Comparison of ENCODE assay signal across 8 cellular contexts in the genomic region with DNA sequence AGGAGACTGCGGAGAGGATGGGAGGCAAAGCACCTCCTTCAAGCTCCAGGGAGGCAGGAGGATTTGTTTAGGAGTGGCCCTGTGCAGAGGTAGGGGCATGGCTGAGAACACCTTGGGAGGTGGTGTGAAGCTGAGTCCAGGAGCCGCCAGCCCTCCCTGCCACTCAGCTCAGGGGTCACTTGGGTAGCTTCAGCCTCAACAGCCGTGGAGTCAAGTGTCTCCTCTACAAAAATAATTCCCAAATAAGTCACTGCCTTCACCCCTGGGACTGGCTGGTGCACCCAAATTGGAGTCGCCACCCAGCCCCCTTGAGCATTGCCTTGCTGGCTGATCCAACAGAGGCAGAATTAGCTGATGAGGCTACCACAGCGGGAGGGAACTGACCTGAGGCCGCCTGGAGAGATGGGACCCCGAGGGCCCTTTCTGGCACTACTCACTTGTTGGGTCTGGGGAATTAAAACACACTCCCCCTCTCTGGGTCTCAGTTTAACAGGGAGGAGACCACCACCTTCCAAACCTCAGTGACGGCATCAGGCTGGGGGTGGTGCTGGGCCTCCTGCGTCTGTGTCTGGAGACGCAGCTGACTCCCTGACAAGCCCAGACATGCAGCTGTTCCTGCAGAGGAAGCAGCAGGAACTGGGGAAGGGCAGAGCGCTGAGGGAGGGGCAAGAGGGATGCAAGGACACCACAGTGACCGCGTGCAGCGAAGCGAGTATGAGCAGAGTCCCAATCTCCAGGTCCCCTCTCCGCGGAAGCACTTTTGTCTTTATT.
DNase-seq lines count a peak whose midpoint lies in the region; ATAC-seq, FAIRE-seq and TF ChIP-seq lines count a peak whose summit lies in the region.

No MANE protein-coding gene starts in this region.

- H3K4me1 Mint-ChIP-seq in astrocyte (ENCODE audit: low read depth, unreplicated experiment), result peaks cover 38% of the 10 kb centered on the region

- H3K4me2 ChIP-seq in astrocyte (ENCODE audit: low read length), result peak overlapping the region; percentile 54

- no peak for TF ChIP-seq EP300 in suprapubic skin (IDR thresholded peaks at IDR 0.05)

- peaks cover 3% of the 10 kb centered on the region for H3K36me3 Mint-ChIP-seq in astrocyte (ENCODE audit: low read depth, unreplicated experiment)

- H3K9me3 Mint-ChIP-seq in astrocyte (ENCODE audit: unreplicated experiment), result no peaks in the 10 kb centered on the region

- H3K4me3 ChIP-seq in astrocyte (ENCODE audit: insufficient read depth, low read depth, low read length), result no peak overlapping the region
- H3K4me3 ChIP-seq in iPS-20b (ENCODE audit: low read length), result no peak overlapping the region
- peak overlapping the region; percentile 6 for H3K4me3 ChIP-seq in suprapubic skin

- peak overlapping the region; percentile 12 for H2AFZ ChIP-seq in astrocyte (ENCODE audit: low read depth, low read length)

- H3K9ac ChIP-seq in astrocyte (ENCODE audit: low read length), result peak overlapping the region; percentile 53
- H3K9ac ChIP-seq in iPS-20b (ENCODE audit: low read depth, low read length), result peak overlapping the region; percentile 3; the same call in 1 of the 2 replicates

- no peaks in the 10 kb centered on the region for H3K79me2 ChIP-seq in astrocyte (ENCODE audit: insufficient read depth, low read length)

- no peaks in the 10 kb centered on the region for H3K27me3 Mint-ChIP-seq in astrocyte (ENCODE audit: low read depth, unreplicated experiment)

- H3K27ac ChIP-seq in astrocyte (ENCODE audit: low read depth, low read length) (peak overlapping the region; percentile 45), iPS-20b (ENCODE audit: low read length) (peak overlapping the region; percentile 14), suprapubic skin (peak overlapping the region; percentile 64)

- 20% methylated on average over 11 of the region's 17 CpGs for WGBS in suprapubic skin

- H3K4me1 ChIP-seq in astrocyte (ENCODE audit: insufficient read depth, low read length), result peaks cover 36% of the 10 kb centered on the region
- H3K4me1 ChIP-seq in iPS-20b (ENCODE audit: insufficient read depth, low read length), result peaks cover 21% of the 10 kb centered on the region
- peaks cover 73% of the 10 kb centered on the region for H3K4me1 ChIP-seq in suprapubic skin

- FAIRE-seq in astrocyte (lab: Jason Lieb, UNC), result no peak

- H3K27me3 ChIP-seq in astrocyte (ENCODE audit: insufficient read depth, low read length) (no peaks in the 10 kb centered on the region), iPS-20b (ENCODE audit: insufficient read depth, low read length) (no peaks in the 10 kb centered on the region), suprapubic skin (no peaks in the 10 kb centered on the region)

- H3K36me3 ChIP-seq in astrocyte (ENCODE audit: insufficient read depth, low read length) (no peaks in the 10 kb centered on the region), iPS-20b (ENCODE audit: insufficient read depth, low read depth, low read length) (no peaks in the 10 kb centered on the region), suprapubic skin (no peaks in the 10 kb centered on the region)

- peak overlapping the region; percentile 94 for H3K27ac Mint-ChIP-seq in astrocyte (ENCODE audit: unreplicated experiment)

- ATAC-seq in GM21423 (IDR thresholded peaks at IDR 0.05; ENCODE audit: unreplicated experiment), result no peak
- ATAC-seq in HG03135 (IDR thresholded peaks at IDR 0.05; ENCODE audit: unreplicated experiment), result no peak

- TF ChIP-seq POLR2A in suprapubic skin (IDR thresholded peaks at IDR 0.05), result no peak

- DNase-seq in D341Med (ENCODE audit: low spot score) (peak; percentile 77), NCI-H1436 treated with DMSO at 0.1 percent for 48 hours (lab: John Stamatoyannopoulos, UW) (peak; percentile 46), astrocyte (ENCODE audit: low read depth) (peak; percentile 77), suprapubic skin (ENCODE audit: low spot score in 2 of 2) (peak in 1 of 2 donors; percentile 76), AML-193 (lab: John Stamatoyannopoulos, UW) (no peak)

- peak overlapping the region; percentile 70 for H3K4me3 Mint-ChIP-seq in astrocyte (ENCODE audit: unreplicated experiment)

- H4K20me1 ChIP-seq in astrocyte (ENCODE audit: insufficient read depth, low read length), result no peaks in the 10 kb centered on the region

- no peaks in the 10 kb centered on the region for H3K9me3 ChIP-seq in astrocyte (ENCODE audit: insufficient read depth, low read depth, low read length)
- no peaks in the 10 kb centered on the region for H3K9me3 ChIP-seq in iPS-20b (ENCODE audit: insufficient read depth, low read depth, low read length)
- H3K9me3 ChIP-seq in suprapubic skin, result no peaks in the 10 kb centered on the region

- TF ChIP-seq CTCF in astrocyte (IDR thresholded peaks at IDR 0.05; ENCODE audit: insufficient read depth, low read depth, low read length), result no peak
- no peak for TF ChIP-seq CTCF in suprapubic skin (IDR thresholded peaks at IDR 0.05)

Comparison
In these comparisons a context has a peak if more than half of its experiments do, and no peak if none do; other contexts are left out.
1. DNase-seq: peak in D341Med (single experiment), NCI-H1436 treated with DMSO at 0.1 percent for 48 hours (single experiment) and astrocyte (single experiment); none in AML-193 (0 of 2).
2. H3K27ac ChIP-seq: peak in every context shown above with its lines; median percentile 64 in suprapubic skin; 45 in astrocyte; 14 in iPS-20b.